Comparison of ENCODE assay signal across 1 cellular context in genomic region chr6:89080281-89081128, GRCh38.
TF ChIP-seq lines count a peak whose summit lies in the region.

Gene PNRC1 (plus strand): TSS chr6:89080751. CDS start chr6:89080895, 144 bp downstream.

TF ChIP-seq in GM12878, 131 proteins besides CTCF, POLR2A, EP300 and RAD21 (continued from another document and continues in another):
- TF ChIP-seq, protein P1, sequence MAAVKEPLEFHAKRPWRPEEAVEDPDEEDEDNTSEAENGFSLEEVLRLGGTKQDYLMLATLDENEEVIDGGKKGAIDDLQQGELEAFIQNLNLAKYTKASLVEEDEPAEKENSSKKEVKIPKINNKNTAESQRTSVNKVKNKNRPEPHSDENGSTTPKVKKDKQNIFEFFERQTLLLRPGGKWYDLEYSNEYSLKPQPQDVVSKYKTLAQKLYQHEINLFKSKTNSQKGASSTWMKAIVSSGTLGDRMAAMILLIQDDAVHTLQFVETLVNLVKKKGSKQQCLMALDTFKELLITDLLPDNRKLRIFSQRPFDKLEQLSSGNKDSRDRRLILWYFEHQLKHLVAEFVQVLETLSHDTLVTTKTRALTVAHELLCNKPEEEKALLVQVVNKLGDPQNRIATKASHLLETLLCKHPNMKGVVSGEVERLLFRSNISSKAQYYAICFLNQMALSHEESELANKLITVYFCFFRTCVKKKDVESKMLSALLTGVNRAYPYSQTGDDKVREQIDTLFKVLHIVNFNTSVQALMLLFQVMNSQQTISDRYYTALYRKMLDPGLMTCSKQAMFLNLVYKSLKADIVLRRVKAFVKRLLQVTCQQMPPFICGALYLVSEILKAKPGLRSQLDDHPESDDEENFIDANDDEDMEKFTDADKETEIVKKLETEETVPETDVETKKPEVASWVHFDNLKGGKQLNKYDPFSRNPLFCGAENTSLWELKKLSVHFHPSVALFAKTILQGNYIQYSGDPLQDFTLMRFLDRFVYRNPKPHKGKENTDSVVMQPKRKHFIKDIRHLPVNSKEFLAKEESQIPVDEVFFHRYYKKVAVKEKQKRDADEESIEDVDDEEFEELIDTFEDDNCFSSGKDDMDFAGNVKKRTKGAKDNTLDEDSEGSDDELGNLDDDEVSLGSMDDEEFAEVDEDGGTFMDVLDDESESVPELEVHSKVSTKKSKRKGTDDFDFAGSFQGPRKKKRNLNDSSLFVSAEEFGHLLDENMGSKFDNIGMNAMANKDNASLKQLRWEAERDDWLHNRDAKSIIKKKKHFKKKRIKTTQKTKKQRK (IDR thresholded peaks at IDR 0.05; ENCODE audit: low read depth, low read length), result no peak
- TF ChIP-seq RELA (IDR thresholded peaks at IDR 0.05; ENCODE audit: borderline replicate concordance, partially characterized antibody), result no peak
- TF ChIP-seq SUPT20H (IDR thresholded peaks at IDR 0.05; ENCODE audit: borderline replicate concordance, control insufficient read depth, low read depth, low read length), result no peak
- peak; percentile 86; the same call in 1 of the 2 replicates for TF ChIP-seq CBFB (IDR thresholded peaks at IDR 0.05; ENCODE audit: low read depth)
- no peak for TF ChIP-seq ZNF274 (IDR thresholded peaks at IDR 0.05; ENCODE audit: insufficient read depth, insufficient read length)
- no peak for TF ChIP-seq RB1 (IDR thresholded peaks at IDR 0.05; ENCODE audit: borderline replicate concordance)
- peak; percentile 97 for TF ChIP-seq SMAD5 (IDR thresholded peaks at IDR 0.05; ENCODE audit: low read depth)
- TF ChIP-seq ZNF217 (IDR thresholded peaks at IDR 0.05), result peak; percentile 10; the same call in 1 of the 2 replicates
- no peak for TF ChIP-seq SMC3 (IDR thresholded peaks at IDR 0.05; ENCODE audit: borderline replicate concordance, low read length)
- TF ChIP-seq, protein P2, sequence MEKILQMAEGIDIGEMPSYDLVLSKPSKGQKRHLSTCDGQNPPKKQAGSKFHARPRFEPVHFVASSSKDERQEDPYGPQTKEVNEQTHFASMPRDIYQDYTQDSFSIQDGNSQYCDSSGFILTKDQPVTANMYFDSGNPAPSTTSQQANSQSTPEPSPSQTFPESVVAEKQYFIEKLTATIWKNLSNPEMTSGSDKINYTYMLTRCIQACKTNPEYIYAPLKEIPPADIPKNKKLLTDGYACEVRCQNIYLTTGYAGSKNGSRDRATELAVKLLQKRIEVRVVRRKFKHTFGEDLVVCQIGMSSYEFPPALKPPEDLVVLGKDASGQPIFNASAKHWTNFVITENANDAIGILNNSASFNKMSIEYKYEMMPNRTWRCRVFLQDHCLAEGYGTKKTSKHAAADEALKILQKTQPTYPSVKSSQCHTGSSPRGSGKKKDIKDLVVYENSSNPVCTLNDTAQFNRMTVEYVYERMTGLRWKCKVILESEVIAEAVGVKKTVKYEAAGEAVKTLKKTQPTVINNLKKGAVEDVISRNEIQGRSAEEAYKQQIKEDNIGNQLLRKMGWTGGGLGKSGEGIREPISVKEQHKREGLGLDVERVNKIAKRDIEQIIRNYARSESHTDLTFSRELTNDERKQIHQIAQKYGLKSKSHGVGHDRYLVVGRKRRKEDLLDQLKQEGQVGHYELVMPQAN (conservative IDR thresholded peaks at IDR 0.05), result peak; percentile 86
- TF ChIP-seq EGR1 (IDR thresholded peaks at IDR 0.05; ENCODE audit: borderline replicate concordance in 1 of 2, low read depth in 2 of 2, low read length in 2 of 2), result peak in 1 of 2 experiments; percentile 87; a peak in 2 of 3 replicates
- TF ChIP-seq SREBF2 (IDR thresholded peaks at IDR 0.05; ENCODE audit: low read length), result no peak
- TF ChIP-seq MEF2B (IDR thresholded peaks at IDR 0.05; ENCODE audit: partially characterized antibody, poor library complexity, severe bottlenecking), result peak; percentile 32
- TF ChIP-seq IRF4 (IDR thresholded peaks at IDR 0.05; ENCODE audit: low read depth, low read length), result no peak
- TF ChIP-seq, protein P3, sequence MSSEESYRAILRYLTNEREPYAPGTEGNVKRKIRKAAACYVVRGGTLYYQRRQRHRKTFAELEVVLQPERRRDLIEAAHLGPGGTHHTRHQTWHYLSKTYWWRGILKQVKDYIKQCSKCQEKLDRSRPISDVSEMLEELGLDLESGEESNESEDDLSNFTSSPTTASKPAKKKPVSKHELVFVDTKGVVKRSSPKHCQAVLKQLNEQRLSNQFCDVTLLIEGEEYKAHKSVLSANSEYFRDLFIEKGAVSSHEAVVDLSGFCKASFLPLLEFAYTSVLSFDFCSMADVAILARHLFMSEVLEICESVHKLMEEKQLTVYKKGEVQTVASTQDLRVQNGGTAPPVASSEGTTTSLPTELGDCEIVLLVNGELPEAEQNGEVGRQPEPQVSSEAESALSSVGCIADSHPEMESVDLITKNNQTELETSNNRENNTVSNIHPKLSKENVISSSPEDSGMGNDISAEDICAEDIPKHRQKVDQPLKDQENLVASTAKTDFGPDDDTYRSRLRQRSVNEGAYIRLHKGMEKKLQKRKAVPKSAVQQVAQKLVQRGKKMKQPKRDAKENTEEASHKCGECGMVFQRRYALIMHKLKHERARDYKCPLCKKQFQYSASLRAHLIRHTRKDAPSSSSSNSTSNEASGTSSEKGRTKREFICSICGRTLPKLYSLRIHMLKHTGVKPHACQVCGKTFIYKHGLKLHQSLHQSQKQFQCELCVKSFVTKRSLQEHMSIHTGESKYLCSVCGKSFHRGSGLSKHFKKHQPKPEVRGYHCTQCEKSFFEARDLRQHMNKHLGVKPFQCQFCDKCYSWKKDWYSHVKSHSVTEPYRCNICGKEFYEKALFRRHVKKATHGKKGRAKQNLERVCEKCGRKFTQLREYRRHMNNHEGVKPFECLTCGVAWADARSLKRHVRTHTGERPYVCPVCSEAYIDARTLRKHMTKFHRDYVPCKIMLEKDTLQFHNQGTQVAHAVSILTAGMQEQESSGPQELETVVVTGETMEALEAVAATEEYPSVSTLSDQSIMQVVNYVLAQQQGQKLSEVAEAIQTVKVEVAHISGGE (CRISPR knock-in tag; IDR thresholded peaks at IDR 0.05), result no peak
- no peak for TF ChIP-seq ZNF622 (IDR thresholded peaks at IDR 0.05)
- TF ChIP-seq STAT3 (IDR thresholded peaks at IDR 0.05; ENCODE audit: low read depth, low read length), result no peak
- no peak for TF ChIP-seq YBX1 (IDR thresholded peaks at IDR 0.05)
- no peak for TF ChIP-seq HSF1 (IDR thresholded peaks at IDR 0.05; ENCODE audit: low read depth, low read length)
- TF ChIP-seq HDGF (IDR thresholded peaks at IDR 0.05), result peak; percentile 94
- TF ChIP-seq ETV6 (conservative IDR thresholded peaks at IDR 0.05 in 1 of 2, IDR thresholded peaks at IDR 0.05 in 1 of 2; ENCODE audit: borderline replicate concordance in 1 of 2, low read depth in 1 of 2), result no peak
- TF ChIP-seq CBX3 (IDR thresholded peaks at IDR 0.05; ENCODE audit: borderline replicate concordance, low read depth), result no peak
- no peak for TF ChIP-seq NR2C2 (IDR thresholded peaks at IDR 0.05; ENCODE audit: borderline replicate concordance, control insufficient read depth, insufficient read length, low read depth)
- TF ChIP-seq CUX1 (IDR thresholded peaks at IDR 0.05; ENCODE audit: insufficient replicate concordance, low read depth, low read length), result no peak
- no peak for TF ChIP-seq RBBP5 (conservative IDR thresholded peaks at IDR 0.05)
- peak; percentile 47; the same call in 1 of the 2 replicates for TF ChIP-seq DPF2 (IDR thresholded peaks at IDR 0.05)
- TF ChIP-seq IKZF2 (IDR thresholded peaks at IDR 0.05), result no peak
- peak; percentile 63; the same call in 1 of the 2 replicates for TF ChIP-seq SIN3A (IDR thresholded peaks at IDR 0.05; ENCODE audit: low read depth, low read length)
- TF ChIP-seq HDAC6 (IDR thresholded peaks at IDR 0.05; ENCODE audit: unreplicated experiment), result peak; percentile 71
- TF ChIP-seq MXI1 (IDR thresholded peaks at IDR 0.05; ENCODE audit: low read depth, low read length), result peak; percentile 53; the same call in 1 of the 2 replicates
- TF ChIP-seq SMAD1 (IDR thresholded peaks at IDR 0.05; ENCODE audit: low read depth, partially characterized antibody), result peak; percentile 97
- no peak for TF ChIP-seq CHD4 (IDR thresholded peaks at IDR 0.05)
- no peak for TF ChIP-seq FOS (IDR thresholded peaks at IDR 0.05; ENCODE audit: borderline replicate concordance, extremely low read depth, insufficient read length)
- peak; percentile 52; the same call in 1 of the 2 replicates for TF ChIP-seq RUNX3 (IDR thresholded peaks at IDR 0.05; ENCODE audit: low read length)
- TF ChIP-seq SPI1 (IDR thresholded peaks at IDR 0.05; ENCODE audit: borderline replicate concordance, insufficient read depth, low read depth, low read length), result no peak
- TF ChIP-seq POLR2AphosphoS5 (IDR thresholded peaks at IDR 0.05; ENCODE audit: low read length), result peak; percentile 100
- TF ChIP-seq NR2F1 (conservative IDR thresholded peaks at IDR 0.05), result 0 out of 2 replicates have a peak, but pooled peaks have one; percentile 8
- TF ChIP-seq SREBF1 (IDR thresholded peaks at IDR 0.05; ENCODE audit: low read length), result no peak
- no peak for TF ChIP-seq JUNB (IDR thresholded peaks at IDR 0.05)
- TF ChIP-seq TCF3 (IDR thresholded peaks at IDR 0.05; ENCODE audit: borderline replicate concordance, insufficient read depth, low read depth, low read length), result peak; percentile 77; the same call in 1 of the 2 replicates
- no peak for TF ChIP-seq HDAC2 (IDR thresholded peaks at IDR 0.05)
- no peak for TF ChIP-seq TBL1XR1 (IDR thresholded peaks at IDR 0.05; ENCODE audit: low read depth, low read length)
- TF ChIP-seq, protein P4, sequence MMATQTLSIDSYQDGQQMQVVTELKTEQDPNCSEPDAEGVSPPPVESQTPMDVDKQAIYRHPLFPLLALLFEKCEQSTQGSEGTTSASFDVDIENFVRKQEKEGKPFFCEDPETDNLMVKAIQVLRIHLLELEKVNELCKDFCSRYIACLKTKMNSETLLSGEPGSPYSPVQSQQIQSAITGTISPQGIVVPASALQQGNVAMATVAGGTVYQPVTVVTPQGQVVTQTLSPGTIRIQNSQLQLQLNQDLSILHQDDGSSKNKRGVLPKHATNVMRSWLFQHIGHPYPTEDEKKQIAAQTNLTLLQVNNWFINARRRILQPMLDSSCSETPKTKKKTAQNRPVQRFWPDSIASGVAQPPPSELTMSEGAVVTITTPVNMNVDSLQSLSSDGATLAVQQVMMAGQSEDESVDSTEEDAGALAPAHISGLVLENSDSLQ (IDR thresholded peaks at IDR 0.05), result no peak; the same call in 1 of the 2 replicates
- TF ChIP-seq, protein P5, sequence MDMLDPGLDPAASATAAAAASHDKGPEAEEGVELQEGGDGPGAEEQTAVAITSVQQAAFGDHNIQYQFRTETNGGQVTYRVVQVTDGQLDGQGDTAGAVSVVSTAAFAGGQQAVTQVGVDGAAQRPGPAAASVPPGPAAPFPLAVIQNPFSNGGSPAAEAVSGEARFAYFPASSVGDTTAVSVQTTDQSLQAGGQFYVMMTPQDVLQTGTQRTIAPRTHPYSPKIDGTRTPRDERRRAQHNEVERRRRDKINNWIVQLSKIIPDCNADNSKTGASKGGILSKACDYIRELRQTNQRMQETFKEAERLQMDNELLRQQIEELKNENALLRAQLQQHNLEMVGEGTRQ (IDR thresholded peaks at IDR 0.05; ENCODE audit: borderline replicate concordance, low read depth, low read length), result peak; percentile 1; the same call in 1 of the 2 replicates
- peak; percentile 66; the same call in 1 of the 2 replicates for TF ChIP-seq ZNF207 (IDR thresholded peaks at IDR 0.05; ENCODE audit: borderline replicate concordance)
- no peak for TF ChIP-seq BMI1 (IDR thresholded peaks at IDR 0.05; ENCODE audit: borderline replicate concordance)
- TF ChIP-seq TARDBP (IDR thresholded peaks at IDR 0.05; ENCODE audit: borderline replicate concordance), result no peak
- TF ChIP-seq MTA2 (IDR thresholded peaks at IDR 0.05; ENCODE audit: low read depth), result peak; percentile 14; the same call in 1 of the 2 replicates
- TF ChIP-seq KAT2A (conservative IDR thresholded peaks at IDR 0.05; ENCODE audit: control insufficient read depth, low read depth, low read length), result no peak
- TF ChIP-seq MTA3 (IDR thresholded peaks at IDR 0.05; ENCODE audit: borderline replicate concordance, low read length), result no peak; the same call in 1 of the 2 replicates
